1 cellular context compared by ENCODE assay signal in the genomic region with DNA sequence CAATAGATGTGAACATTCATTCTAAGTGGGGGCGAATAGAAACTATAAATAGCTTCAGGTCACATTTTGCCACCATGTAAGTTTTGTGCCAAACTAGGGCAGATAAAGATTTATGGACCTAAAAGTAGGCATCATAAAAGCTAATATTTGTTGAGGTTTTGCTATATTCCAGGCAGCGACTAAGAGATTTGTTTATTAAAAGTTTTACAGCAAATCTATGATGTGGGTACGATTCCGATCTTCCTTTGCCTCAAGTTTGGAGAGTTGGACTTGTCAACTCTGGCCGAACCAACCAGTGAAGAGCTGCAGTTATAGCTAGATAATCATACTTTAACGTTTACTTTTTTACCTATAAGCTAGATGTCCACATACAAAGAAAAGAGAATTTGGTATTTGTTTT.
A peak's percentile ranks its signal among the peaks of the same experiment; 100 is the strongest.
TF ChIP-seq lines count a peak whose summit lies in the region.

No MANE protein-coding gene starts in this region.

TF ChIP-seq in HepG2, 621 proteins besides CTCF, POLR2A, EP300 and RAD21:
- TF ChIP-seq POLR2AphosphoS5 (IDR thresholded peaks at IDR 0.05; ENCODE audit: low read depth, low read length) (0 out of 2 replicates have a peak, but pooled peaks have one; percentile 26), ISL2 (CRISPR knock-in tag; IDR thresholded peaks at IDR 0.05) (no peak), RBFOX2 (IDR thresholded peaks at IDR 0.05; ENCODE audit: low read depth, low read length) (0 out of 2 replicates have a peak, but pooled peaks have one; percentile 38), ETV5 (CRISPR knock-in tag; IDR thresholded peaks at IDR 0.05; ENCODE audit: borderline replicate concordance) (no peak)
